15 cellular contexts compared by ENCODE assay signal in genomic region chr2:227363756-227364155, GRCh38. TPM values are rescaled to one million over a fixed set of nuclear protein-coding genes. Genes with fewer than 3 reads are reported as not detected.
DNase-seq lines count a peak whose midpoint lies in the region; ATAC-seq and TF ChIP-seq lines count a peak whose summit lies in the region.
"Had no signal": no experiment of that assay in that cellular context is flagged by ENCODE, and none has a peak within 500 bp of the region (broad histone marks: within the 10 kb centered on the region; RNA-seq: fewer than 3 reads in every experiment).

No MANE protein-coding gene starts in this region.

- H3K4me3 Mint-ChIP-seq in MCF 10A (ENCODE audit: unreplicated experiment) = no peak overlapping the region

- peaks cover 25% of the 10 kb centered on the region for H3K36me3 Mint-ChIP-seq in MCF 10A (ENCODE audit: insufficient read depth, unreplicated experiment)

- BruUV-seq in MCF 10A (replicated peaks; lab: Mats Ljungman, UMichigan) (no TSS peak), PC-3 (replicated peaks; lab: Mats Ljungman, UMichigan) (no TSS peak)

- no peaks in the 10 kb centered on the region for H3K9me3 Mint-ChIP-seq in MCF 10A (ENCODE audit: unreplicated experiment)
- H3K9me3 Mint-ChIP-seq: activated T-helper 2 cell treated with anti-CD3 and anti-CD28 coated beads, Interferon-gamma antibody, Interleukin-2, Interleukin-4, amounts not matched to agents 10 μg/mL and 5 μg/mL and 100 μg/mL, durations not matched to agents 14 hours and 24 hours and 36 hours had no signal

- H3K27me3 ChIP-seq in breast epithelium (no peaks in the 10 kb centered on the region), PC-3 (ENCODE audit: low read length) (no peaks in the 10 kb centered on the region)
- H3K27me3 ChIP-seq: vagina had no signal

- H3K27ac ChIP-seq in breast epithelium (no peak overlapping the region), PC-3 (ENCODE audit: low read length) (no peak overlapping the region)
- H3K27ac ChIP-seq: vagina, WERI-Rb-1 had no signal

- no peaks in the 10 kb centered on the region for H4K20me1 ChIP-seq in PC-3 (ENCODE audit: low read length)

- H3K9ac ChIP-seq in PC-3 (ENCODE audit: low read length) = no peak overlapping the region

- H3K4me1 ChIP-seq in breast epithelium (no peaks in the 10 kb centered on the region), PC-3 (ENCODE audit: insufficient read depth, low read length) (peaks cover 13% of the 10 kb centered on the region)
- H3K4me1 ChIP-seq: vagina had no signal

- no peaks in the 10 kb centered on the region for H3K9me2 ChIP-seq in PC-3 (replicated peaks; ENCODE audit: low read length)

- ATAC-seq in PC-3 (no peak), HG03520 (IDR thresholded peaks at IDR 0.05; ENCODE audit: unreplicated experiment) (no peak), GM21360 (IDR thresholded peaks at IDR 0.05; ENCODE audit: unreplicated experiment) (no peak)

- no peak for TF ChIP-seq POLR2A in breast epithelium (IDR thresholded peaks at IDR 0.05)

- H3K4me3 ChIP-seq in breast epithelium (no peak overlapping the region), PC-3 (ENCODE audit: low read length) (no peak overlapping the region), fibroblast of pulmonary artery (replicated peaks; ENCODE audit: low read depth, low read length) (no peak overlapping the region)
- H3K4me3 ChIP-seq: vagina had no signal

- TF ChIP-seq CTCF in MCF 10A (IDR thresholded peaks at IDR 0.05; ENCODE audit: unreplicated experiment) = no peak
- TF ChIP-seq CTCF in breast epithelium (IDR thresholded peaks at IDR 0.05) = no peak
- peak; percentile 65 for TF ChIP-seq CTCF in PC-3 (conservative IDR thresholded peaks at IDR 0.05; ENCODE audit: low read depth, low read length)
- peak; percentile 18 for TF ChIP-seq CTCF in fibroblast of pulmonary artery (IDR thresholded peaks at IDR 0.05; ENCODE audit: low read length, missing control alignments)

- CTCF ChIA-PET in MCF 10A (lab: Yijun Ruan, JAX) = no interaction called here
- CTCF ChIA-PET in PC-3 (lab: Charles Lee) = no interaction called here

- DNase-seq in MCF 10A (ENCODE audit: unreplicated experiment) (peak; percentile 38), breast epithelium (ENCODE audit: low spot score in 2 of 2) (no peak), PC-3 (peak; percentile 39), fibroblast of pulmonary artery (ENCODE audit: low read depth) (no peak)
- DNase-seq in stimulated activated CD8-positive, alpha-beta memory T cell treated with anti-CD3 and anti-CD28 coated beads, Interleukin-4, amount 100 ng/mL, for 48 hours = no peak
- DNase-seq in activated CD8-positive, alpha-beta memory T cell treated with anti-CD3 and anti-CD28 coated beads, Interleukin-2, amount 50 U/mL, for 48 hours = no peak
- DNase-seq: NCI-H2029, retina, WERI-Rb-1 had no signal

- no peaks in the 10 kb centered on the region for H3K79me2 ChIP-seq in PC-3 (ENCODE audit: low read length)

- POLR2A ChIA-PET in MCF 10A (lab: Yijun Ruan, JAX) = interaction anchor here (0.6 kb wide), 1 partner anchor 14 kb away, joined by 4 read pairs; no protein-coding TSS in a partner anchor
- POLR2A ChIA-PET in PC-3 (lab: Charles Lee; ENCODE audit: unreplicated experiment) = no interaction called here

- intact Hi-C loops in MCF 10A (cut with micrococcal nuclease) = no loop called here
- intact Hi-C loops in breast epithelium (cut with DNase I; ENCODE audit: low total_unique reads) = no loop called here
- intact Hi-C loops in PC-3 (cut with micrococcal nuclease) = no loop called here

- no peak overlapping the region for H2AFZ ChIP-seq in PC-3 (ENCODE audit: low read length)

- no peak overlapping the region for H3K27ac Mint-ChIP-seq in MCF 10A (ENCODE audit: low read depth, unreplicated experiment)
- H3K27ac Mint-ChIP-seq: activated T-helper 2 cell treated with anti-CD3 and anti-CD28 coated beads, Interferon-gamma antibody, Interleukin-2, Interleukin-4, amounts not matched to agents 10 μg/mL and 5 μg/mL and 100 μg/mL, durations not matched to agents 14 hours and 24 hours and 36 hours had no signal

- H3F3A ChIP-seq in PC-3 (ENCODE audit: low read length, unreplicated experiment) = no peaks in the 10 kb centered on the region

- H3K9me3 ChIP-seq in breast epithelium = no peaks in the 10 kb centered on the region
- H3K9me3 ChIP-seq in PC-3 (ENCODE audit: low read length) = no peaks in the 10 kb centered on the region
- H3K9me3 ChIP-seq: vagina had no signal

- no peaks in the 10 kb centered on the region for H3K27me3 Mint-ChIP-seq in MCF 10A (ENCODE audit: insufficient read depth, unreplicated experiment)

- H3K4me1 Mint-ChIP-seq in MCF 10A (ENCODE audit: insufficient read depth, unreplicated experiment) = peaks cover 9% of the 10 kb centered on the region

- H3K4me2 ChIP-seq in PC-3 (ENCODE audit: low read length) = no peak overlapping the region

- no peaks in the 10 kb centered on the region for H3K36me3 ChIP-seq in breast epithelium
- H3K36me3 ChIP-seq in PC-3 (ENCODE audit: low read depth, low read length) = no peaks in the 10 kb centered on the region; the same call in 1 of the 2 replicates

RNA-seq across cellular contexts. Expression of gene TM4SF20, which starts 15.3 kb away (rescaled TPM):
- total RNA-seq in MCF 10A (2022) (not detected in 2 replicates), breast epithelium (not detected), PC-3 (2014; rRNA removed) (not detected in 2 replicates)
- total RNA-seq: activated T-helper 2 cell treated with anti-CD3 and anti-CD28 coated beads, Interferon-gamma antibody, Interleukin-2, Interleukin-4, amounts not matched to agents 10 μg/mL and 5 μg/mL and 100 μg/mL, durations not matched to agents 14 hours and 24 hours and 36 hours; cerebellum; lung microvascular endothelial cell; vagina had no signal

RNA-seq across cellular contexts. Expression of gene SCYGR1, which starts 24.0 kb away (rescaled TPM):
- total RNA-seq in MCF 10A (2022) = not detected in 2 replicates
- total RNA-seq in breast epithelium = not detected
- total RNA-seq in PC-3 (2014; rRNA removed) = not detected in 2 replicates
- total RNA-seq: activated T-helper 2 cell treated with anti-CD3 and anti-CD28 coated beads, Interferon-gamma antibody, Interleukin-2, Interleukin-4, amounts not matched to agents 10 μg/mL and 5 μg/mL and 100 μg/mL, durations not matched to agents 14 hours and 24 hours and 36 hours; cerebellum; lung microvascular endothelial cell; vagina had no signal

RNA-seq across cellular contexts. Expression of gene MFF, which starts 38.7 kb away (rescaled TPM):
- total RNA-seq in MCF 10A (2022) = 81.2 and 90.2 TPM in 2 replicates
- total RNA-seq in breast epithelium = 100 to 1,000 TPM; 120 to 135 (median 122) TPM
- 85.6 and 103 TPM in 2 replicates for total RNA-seq in PC-3 (2014; rRNA removed)

Comparison
In these comparisons a context has a peak if more than half of its experiments do, and no peak if none do; other contexts are left out.
1. DNase-seq: peak in MCF 10A (single experiment) and PC-3 (single experiment); none in breast epithelium (0 of 2), fibroblast of pulmonary artery (single experiment), stimulated activated CD8-positive, alpha-beta memory T cell treated with anti-CD3 and anti-CD28 coated beads, Interleukin-4, amount 100 ng/mL, for 48 hours (single experiment) and activated CD8-positive, alpha-beta memory T cell treated with anti-CD3 and anti-CD28 coated beads, Interleukin-2, amount 50 U/mL, for 48 hours (single experiment).
2. CTCF ChIP-seq: peak in PC-3 (single experiment) and fibroblast of pulmonary artery (single experiment); none in MCF 10A (single experiment) and breast epithelium (0 of 3).